25 cellular contexts compared by ENCODE assay signal in genomic region chr4:106095408-106095807, GRCh38.
DNase-seq lines count a peak whose midpoint lies in the region; ATAC-seq and TF ChIP-seq lines count a peak whose summit lies in the region.
"Had no signal": no experiment of that assay in that cellular context is flagged by ENCODE, and none has a peak within 500 bp of the region (broad histone marks: within the 10 kb centered on the region; RNA-seq: fewer than 3 reads in every experiment).

No MANE protein-coding gene starts in this region.

- intact Hi-C loops in activated CD4-positive, alpha-beta memory T cell treated with anti-CD3 and anti-CD28 coated beads for 36 hours (cut with micrococcal nuclease): no loop called here

- peaks cover 18% of the 10 kb centered on the region for H3K4me1 Mint-ChIP-seq in HFFc6 (ENCODE audit: low read depth)
- H3K4me1 Mint-ChIP-seq in activated CD4-positive, alpha-beta memory T cell treated with anti-CD3 and anti-CD28 coated beads for 36 hours (ENCODE audit: low read depth): no peaks in the 10 kb centered on the region
- H3K4me1 Mint-ChIP-seq: activated B cell treated with CpG ODN at 0.5 μM for 24 hours; activated naive CD4-positive, alpha-beta T cell treated with anti-CD3 and anti-CD28 coated beads, Interleukin-2, amount 10 ng/mL, durations not matched to agents 7 days and 5 days had no signal

- H3K27ac Mint-ChIP-seq in HFFc6: peak overlapping the region; percentile 18; the same call in 1 of the 2 replicates
- no peak overlapping the region for H3K27ac Mint-ChIP-seq in activated CD4-positive, alpha-beta memory T cell treated with anti-CD3 and anti-CD28 coated beads for 36 hours
- H3K27ac Mint-ChIP-seq: activated B cell treated with CpG ODN at 0.5 μM for 24 hours; activated naive CD4-positive, alpha-beta T cell treated with anti-CD3 and anti-CD28 coated beads, Interleukin-2, amount 10 ng/mL, durations not matched to agents 7 days and 5 days; activated T-helper 1 cell treated with anti-CD3 and anti-CD28 coated beads, Interleukin-12 subunit alpha, Interleukin-12 subunit beta, Interleukin-2, Interleukin-4 antibody, amounts not matched to agents 30 ng/mL and 10 ng/mL and 1 ng/mL, durations not matched to agents 14 hours and 24 hours and 36 hours had no signal

- ATAC-seq in GM18858 (IDR thresholded peaks at IDR 0.05; ENCODE audit: unreplicated experiment): no peak
- ATAC-seq: lower lobe of right lung, pancreas had no signal

- CTCF ChIA-PET in activated CD4-positive, alpha-beta memory T cell treated with anti-CD3 and anti-CD28 coated beads for 36 hours (lab: Charles Lee): no interaction called here

- H3K36me3 Mint-ChIP-seq in HFFc6 (ENCODE audit: low read depth): peaks cover 30% of the 10 kb centered on the region
- H3K36me3 Mint-ChIP-seq in activated CD4-positive, alpha-beta memory T cell treated with anti-CD3 and anti-CD28 coated beads for 36 hours: peaks cover 60% of the 10 kb centered on the region

- H3K4me3 Mint-ChIP-seq in HFFc6: no peak overlapping the region
- no peak overlapping the region for H3K4me3 Mint-ChIP-seq in activated CD4-positive, alpha-beta memory T cell treated with anti-CD3 and anti-CD28 coated beads for 36 hours
- H3K4me3 Mint-ChIP-seq: activated B cell treated with CpG ODN at 0.5 μM for 24 hours; activated naive CD4-positive, alpha-beta T cell treated with anti-CD3 and anti-CD28 coated beads, Interleukin-2, amount 10 ng/mL, durations not matched to agents 7 days and 5 days; activated T-helper 1 cell treated with anti-CD3 and anti-CD28 coated beads, Interleukin-12 subunit alpha, Interleukin-12 subunit beta, Interleukin-2, Interleukin-4 antibody, amounts not matched to agents 30 ng/mL and 10 ng/mL and 1 ng/mL, durations not matched to agents 14 hours and 24 hours and 36 hours had no signal

- TF ChIP-seq CTCF in AG10803 (conservative IDR thresholded peaks at IDR 0.05; ENCODE audit: low read length) (no peak), HFFc6 (IDR thresholded peaks at IDR 0.05) (no peak), choroid plexus epithelial cell (conservative IDR thresholded peaks at IDR 0.05; ENCODE audit: low read depth, low read length) (no peak)

- DNase-seq in AG10803 (ENCODE audit: low read depth) (peak; percentile 45), HFFc6 (no peak), choroid plexus epithelial cell (ENCODE audit: low read depth) (peak; percentile 26), left kidney (ENCODE audit: low read depth, low spot score) (peak; percentile 5), HPDE6-E6E7 (ENCODE audit: extremely low spot score) (no peak), NOMO-1 treated with dmso at 0.1 percent for 144 hours (lab: John Stamatoyannopoulos, UW; ENCODE audit: unreplicated experiment) (no peak)
- no peak for DNase-seq in activated CD4-positive, alpha-beta memory T cell treated with anti-CD3 and anti-CD28 coated beads for 36 hours
- DNase-seq: activated B cell treated with CpG ODN at 0.5 μM for 24 hours; activated naive CD4-positive, alpha-beta T cell treated with anti-CD3 and anti-CD28 coated beads, Interleukin-2, amount 10 ng/mL, durations not matched to agents 7 days and 5 days; amygdala; caudate nucleus; esophagus squamous epithelium; Karpas-422; lower lobe of right lung; NCI-H146; NCI-H2171 treated with DMSO at 0.1 percent for 48 hours; NCI-H526; pancreas; stimulated activated CD4-positive, alpha-beta T cell treated with anti-CD3 and anti-CD28 coated beads, Interleukin-2, amount 100 ng/mL, for 48 hours; T-helper 1 cell; trophoblast cell had no signal

- POLR2A ChIA-PET in activated CD4-positive, alpha-beta memory T cell treated with anti-CD3 and anti-CD28 coated beads for 36 hours (lab: Charles Lee): no interaction called here

- H3K9me3 Mint-ChIP-seq in HFFc6: peaks cover 15% of the 10 kb centered on the region
- H3K9me3 Mint-ChIP-seq in activated CD4-positive, alpha-beta memory T cell treated with anti-CD3 and anti-CD28 coated beads for 36 hours: peaks cover 22% of the 10 kb centered on the region

- H3K27me3 Mint-ChIP-seq in HFFc6 (ENCODE audit: insufficient read depth): no peaks in the 10 kb centered on the region
- no peaks in the 10 kb centered on the region for H3K27me3 Mint-ChIP-seq in activated CD4-positive, alpha-beta memory T cell treated with anti-CD3 and anti-CD28 coated beads for 36 hours
- H3K27me3 Mint-ChIP-seq: activated B cell treated with CpG ODN at 0.5 μM for 24 hours; activated naive CD4-positive, alpha-beta T cell treated with anti-CD3 and anti-CD28 coated beads, Interleukin-2, amount 10 ng/mL, durations not matched to agents 7 days and 5 days had no signal

- H3K4me3 ChIP-seq in AG10803 (ENCODE audit: low read length) (no peak overlapping the region), choroid plexus epithelial cell (ENCODE audit: low read depth, low read length) (no peak overlapping the region)
- H3K4me3 ChIP-seq: BLaER1, esophagus squamous epithelium, lower lobe of right lung, pancreas, SJCRH30 had no signal

Comparison
In these comparisons a context has a peak if more than half of its experiments do, and no peak if none do; other contexts are left out.
1. DNase-seq: peak in AG10803 (single experiment), choroid plexus epithelial cell (single experiment) and left kidney (single experiment); none in HFFc6 (single experiment), activated CD4-positive, alpha-beta memory T cell treated with anti-CD3 and anti-CD28 coated beads for 36 hours (single experiment), HPDE6-E6E7 (single experiment) and NOMO-1 treated with dmso at 0.1 percent for 144 hours (single experiment).